ENCODE assay signal across 25 cellular contexts in genomic region chr5:96340357-96340756, GRCh38.
DNase-seq lines count a peak whose midpoint lies in the region; ATAC-seq, FAIRE-seq and TF ChIP-seq lines count a peak whose summit lies in the region.
"Had no signal": no experiment of that assay in that cellular context is flagged by ENCODE, and none has a peak within 500 bp of the region (broad histone marks: within the 10 kb centered on the region; RNA-seq: fewer than 3 reads in every experiment).

No MANE protein-coding gene starts in this region.

- H3K36me3 ChIP-seq in ACC112 (ENCODE audit: insufficient read depth, low read length) (no peaks in the 10 kb centered on the region), fibroblast of lung (ENCODE audit: control insufficient read depth, insufficient read depth, low read length) (no peaks in the 10 kb centered on the region), psoas muscle (ENCODE audit: insufficient read depth in 1 of 2, low read depth in 1 of 2) (no peaks in the 10 kb centered on the region), kidney (ENCODE audit: control insufficient read depth in 1 of 2, insufficient read depth in 2 of 2, low read length in 2 of 2) (no peaks in the 10 kb centered on the region)
- H3K36me3 ChIP-seq: esophagus muscularis mucosa had no signal

- peak overlapping the region; percentile 92 for H3K27ac ChIP-seq in ACC112 (ENCODE audit: low read depth, low read length)
- H3K27ac ChIP-seq in fibroblast of lung (ENCODE audit: insufficient read depth, low read length), result no peak overlapping the region
- peak overlapping the region; percentile 25 for H3K27ac ChIP-seq in psoas muscle
- no peak overlapping the region for H3K27ac ChIP-seq in kidney (ENCODE audit: low read depth in 2 of 2, low read length in 2 of 2)
- no peak overlapping the region for H3K27ac ChIP-seq in dorsolateral prefrontal cortex

- H2AFZ ChIP-seq in ACC112 (ENCODE audit: low read length, unreplicated experiment) (peak overlapping the region; percentile 73), fibroblast of lung (ENCODE audit: low read length) (peak overlapping the region; percentile 45)

- TF ChIP-seq CTCF in fibroblast of lung (conservative IDR thresholded peaks at IDR 0.05 in 1 of 2, IDR thresholded peaks at IDR 0.05 in 1 of 2; ENCODE audit: low read depth in 1 of 2, low read length in 2 of 2) (no peak), psoas muscle (IDR thresholded peaks at IDR 0.05) (no peak), kidney (IDR thresholded peaks at IDR 0.05; ENCODE audit: borderline replicate concordance, extremely low read depth, insufficient read depth) (no peak), dorsolateral prefrontal cortex (IDR thresholded peaks at IDR 0.05 in 54 of 56, conservative IDR thresholded peaks at IDR 0.05 in 2 of 56; ENCODE audit: low read depth in 1 of 56, partially characterized antibody in 56 of 56) (no peak)

- intact Hi-C loops in psoas muscle (cut with DNase I), result loop anchor here in 1 of 2 donors (10.0 kb wide), 1 partner anchor 334 kb away; no protein-coding TSS in a partner anchor
- intact Hi-C loops in kidney (cut with DNase I), result no loop called here
- intact Hi-C loops in dorsolateral prefrontal cortex (cut with DNase I), result loop anchor here in 1 of 2 donors (5.0 kb wide), 1 partner anchor 822 kb away; no protein-coding TSS in a partner anchor

- peak; percentile 48 for DNase-seq in M059J (ENCODE audit: low read depth)
- peak in 1 of 2 donors; percentile 51 for DNase-seq in fibroblast of lung (ENCODE audit: low read depth in 2 of 2)
- no peak for DNase-seq in psoas muscle
- DNase-seq in kidney, result no peak
- no peak for DNase-seq in dorsolateral prefrontal cortex
- no peak for DNase-seq in NCI-H748 (lab: John Stamatoyannopoulos, UW; ENCODE audit: unreplicated experiment)
- no peak for DNase-seq in cortex of kidney (lab: John Stamatoyannopoulos, UW)
- DNase-seq: activated CD8-positive, alpha-beta T cell treated with anti-CD3 and anti-CD28 coated beads for 36 hours; activated naive CD4-positive, alpha-beta T cell treated with anti-CD3 and anti-CD28 coated beads for 36 hours; activated T-cell treated with anti-CD3 and anti-CD28 coated beads, Interleukin-2, amount 50 U/mL, for 24 hours; CD4-positive, alpha-beta memory T cell; cerebellar nuclear complex; effector memory CD4-positive, alpha-beta T cell; GDM1; KBM-7; MV-4-11; NCI-H1694 treated with DMSO at 0.1 percent for 48 hours; NCI-H2227 treated with DMSO at 0.1 percent for 48 hours; NCI-H774; nucleus accumbens; right cardiac atrium; stimulated activated CD4-positive, alpha-beta T cell treated with anti-CD3 and anti-CD28 coated beads, Interleukin-15, amount 100 ng/mL, for 24 hours had no signal

- H3K79me2 ChIP-seq in ACC112 (ENCODE audit: control insufficient read depth, insufficient read depth, low read length, unreplicated experiment) (no peaks in the 10 kb centered on the region), fibroblast of lung (ENCODE audit: control insufficient read depth, insufficient read depth, low read length) (no peaks in the 10 kb centered on the region)

- H4K20me1 ChIP-seq in fibroblast of lung (ENCODE audit: control insufficient read depth, extremely low read depth, insufficient read depth, low read length), result no peaks in the 10 kb centered on the region

- 30 to 53% (median 32%) methylated on average over 5 of the region's 5 CpGs for WGBS in psoas muscle, 3 donors

- FAIRE-seq in kidney (lab: Jason Lieb, UNC), result no peak

- no peaks in the 10 kb centered on the region for H3K27me3 ChIP-seq in ACC112 (ENCODE audit: insufficient read depth, low read length)
- H3K27me3 ChIP-seq in fibroblast of lung (ENCODE audit: control insufficient read depth, insufficient read depth, low read length), result no peaks in the 10 kb centered on the region
- no peaks in the 10 kb centered on the region for H3K27me3 ChIP-seq in psoas muscle (ENCODE audit: insufficient read depth in 3 of 3, low read length in 2 of 3)
- H3K27me3 ChIP-seq in dorsolateral prefrontal cortex, result no peaks in the 10 kb centered on the region
- H3K27me3 ChIP-seq: esophagus muscularis mucosa had no signal

- peak overlapping the region; percentile 34 for H3K4me3 ChIP-seq in ACC112 (ENCODE audit: low read depth, low read length)
- no peak overlapping the region for H3K4me3 ChIP-seq in fibroblast of lung (replicated peaks in 1 of 4; ENCODE audit: control extremely low read depth in 1 of 4, insufficient read depth in 1 of 4, low read depth in 3 of 4, low read length in 4 of 4)
- no peak overlapping the region for H3K4me3 ChIP-seq in psoas muscle
- H3K4me3 ChIP-seq in kidney (ENCODE audit: low read length in 2 of 2), result no peak overlapping the region
- H3K4me3 ChIP-seq in dorsolateral prefrontal cortex, result no peak overlapping the region
- H3K4me3 ChIP-seq: esophagus muscularis mucosa had no signal

- H3K4me1 ChIP-seq in ACC112 (ENCODE audit: control insufficient read depth, insufficient read depth, low read length, unreplicated experiment) (peaks cover 73% of the 10 kb centered on the region), fibroblast of lung (ENCODE audit: control insufficient read depth, extremely low read depth, insufficient read depth, low read length) (no peaks in the 10 kb centered on the region), psoas muscle (peaks cover 40% of the 10 kb centered on the region), kidney (ENCODE audit: control insufficient read depth in 1 of 2, insufficient read depth in 1 of 2, low read depth in 1 of 2, low read length in 2 of 2) (peaks cover 11 to 22% of the 10 kb centered on the region in 2 donors)

- H3K4me2 ChIP-seq in fibroblast of lung (ENCODE audit: extremely low read depth, insufficient read depth, low read length), result no peak overlapping the region

- ATAC-seq in psoas muscle, result no peak
- ATAC-seq: activated CD4-positive, CD25-positive, alpha-beta regulatory T cell treated with anti-CD3 and anti-CD28 coated beads, Interleukin-2, amount 50 U/mL, for 24 hours; activated CD8-positive, alpha-beta T cell treated with anti-CD3 and anti-CD28 coated beads for 36 hours had no signal

- H3K9ac ChIP-seq in fibroblast of lung (ENCODE audit: insufficient read depth, low read length), result no peak overlapping the region
- no peak overlapping the region for H3K9ac ChIP-seq in kidney (ENCODE audit: low read length in 2 of 2)

- no peaks in the 10 kb centered on the region for H3K9me3 ChIP-seq in fibroblast of lung (ENCODE audit: control insufficient read depth, insufficient read depth, low read depth, low read length)
- H3K9me3 ChIP-seq in psoas muscle, result no peaks in the 10 kb centered on the region
- no peaks in the 10 kb centered on the region for H3K9me3 ChIP-seq in kidney (ENCODE audit: control insufficient read depth in 1 of 2, low read length in 2 of 2)
- H3K9me3 ChIP-seq: esophagus muscularis mucosa had no signal

Comparison
In these comparisons a context has a peak if more than half of its experiments do, and no peak if none do; other contexts are left out.
1. H3K27ac ChIP-seq: peak in ACC112 (single experiment) and psoas muscle (single experiment); none in fibroblast of lung (single experiment), kidney (0 of 2) and dorsolateral prefrontal cortex (0 of 59).